ENCODE assay signal across 16 cellular contexts in genomic region chr17:1985686-1986085, GRCh38. TPM values are rescaled to one million over a fixed set of nuclear protein-coding genes. Genes with fewer than 3 reads are reported as not detected.
DNase-seq lines count a peak whose midpoint lies in the region; ATAC-seq and TF ChIP-seq lines count a peak whose summit lies in the region.
"Had no signal": no experiment of that assay in that cellular context is flagged by ENCODE, and none has a peak within 500 bp of the region (broad histone marks: within the 10 kb centered on the region; RNA-seq: fewer than 3 reads in every experiment).

No MANE protein-coding gene starts in this region.

- H3K4me1 ChIP-seq in breast epithelium (no peaks in the 10 kb centered on the region), lower lobe of right lung (no peaks in the 10 kb centered on the region), thyroid gland (peaks cover 0 to 13% of the 10 kb centered on the region in 2 donors)

- H3K36me3 ChIP-seq in breast epithelium: no peaks in the 10 kb centered on the region
- H3K36me3 ChIP-seq in WERI-Rb-1: no peaks in the 10 kb centered on the region
- no peaks in the 10 kb centered on the region for H3K36me3 ChIP-seq in lower lobe of right lung
- H3K36me3 ChIP-seq in thyroid gland: no peaks in the 10 kb centered on the region
- H3K36me3 ChIP-seq: BLaER1 treated with 17β-estradiol and CSF1 and Interleukin-3, amounts not matched to agents 10 nM and 100 nM; HAP-1 had no signal

- POLR2A ChIA-PET in MCF 10A (lab: Yijun Ruan, JAX): no interaction called here

- H3K36me3 Mint-ChIP-seq in MCF 10A (ENCODE audit: insufficient read depth, unreplicated experiment): peaks cover 5% of the 10 kb centered on the region
- H3K36me3 Mint-ChIP-seq: CD8-positive, alpha-beta memory T cell had no signal

- TF ChIP-seq CTCF in MCF 10A (IDR thresholded peaks at IDR 0.05; ENCODE audit: unreplicated experiment) (no peak), breast epithelium (IDR thresholded peaks at IDR 0.05) (no peak), WERI-Rb-1 (IDR thresholded peaks at IDR 0.05; ENCODE audit: low read depth, low read length) (no peak), lower lobe of right lung (IDR thresholded peaks at IDR 0.05) (no peak), thyroid gland (IDR thresholded peaks at IDR 0.05) (no peak)

- H3K27ac ChIP-seq in breast epithelium (no peak overlapping the region), WERI-Rb-1 (peak overlapping the region; percentile 84), lower lobe of right lung (no peak overlapping the region), thyroid gland (no peak overlapping the region)
- H3K27ac ChIP-seq: BLaER1 treated with 17β-estradiol and CSF1 and Interleukin-3, amounts not matched to agents 10 nM and 100 nM had no signal

- CTCF ChIA-PET in MCF 10A (lab: Yijun Ruan, JAX): no interaction called here

- H3K4me3 ChIP-seq in breast epithelium: no peak overlapping the region
- no peak overlapping the region for H3K4me3 ChIP-seq in WERI-Rb-1 (ENCODE audit: low read depth, low read length)
- no peak overlapping the region for H3K4me3 ChIP-seq in lower lobe of right lung
- no peak overlapping the region for H3K4me3 ChIP-seq in thyroid gland (replicated peaks in 1 of 3)
- H3K4me3 ChIP-seq: BLaER1 treated with 17β-estradiol and CSF1 and Interleukin-3, amounts not matched to agents 10 nM and 100 nM; HAP-1 had no signal

- no peak for ATAC-seq in lower lobe of right lung
- ATAC-seq: Panc1, Right ventricle myocardium inferior had no signal

- intact Hi-C loops in MCF 10A (cut with micrococcal nuclease): no loop called here
- intact Hi-C loops in breast epithelium (cut with DNase I; ENCODE audit: low total_unique reads): no loop called here
- intact Hi-C loops in lower lobe of right lung (cut with DNase I): no loop called here
- intact Hi-C loops in thyroid gland (cut with DNase I): no loop called here

- H3K9me3 Mint-ChIP-seq in MCF 10A (ENCODE audit: unreplicated experiment): no peaks in the 10 kb centered on the region
- H3K9me3 Mint-ChIP-seq: CD8-positive, alpha-beta memory T cell had no signal

- DNase-seq in MCF 10A (ENCODE audit: unreplicated experiment): no peak
- no peak for DNase-seq in breast epithelium (ENCODE audit: low spot score in 2 of 2)
- peak; percentile 75 for DNase-seq in WERI-Rb-1
- peak; percentile 50 for DNase-seq in iPS DF 19.7 (ENCODE audit: low read depth, low spot score)
- no peak for DNase-seq in activated CD4-positive, alpha-beta T cell treated with anti-CD3 and anti-CD28 coated beads, Interleukin-2, amount 50 U/mL, for 1 hour
- DNase-seq in OCI-M1 (lab: John Stamatoyannopoulos, UW): no peak
- no peak for DNase-seq in lower lobe of right lung
- DNase-seq in thyroid gland: no peak
- DNase-seq: CD8-positive, alpha-beta memory T cell; NCI-H187; NCI-H446; NCI-H69 had no signal

- WGBS in thyroid gland, 2 donors: 89 to 90% methylated on average over 4 of the region's 4 CpGs

- H3K4me1 Mint-ChIP-seq in MCF 10A (ENCODE audit: insufficient read depth, unreplicated experiment): peaks cover 35% of the 10 kb centered on the region
- H3K4me1 Mint-ChIP-seq: CD8-positive, alpha-beta memory T cell had no signal

- H3K27me3 Mint-ChIP-seq in MCF 10A (ENCODE audit: insufficient read depth, unreplicated experiment): no peaks in the 10 kb centered on the region

- H3K4me3 Mint-ChIP-seq in MCF 10A (ENCODE audit: unreplicated experiment): no peak overlapping the region
- H3K4me3 Mint-ChIP-seq: CD8-positive, alpha-beta memory T cell had no signal

- H3K27me3 ChIP-seq in breast epithelium (no peaks in the 10 kb centered on the region), WERI-Rb-1 (ENCODE audit: insufficient read depth, low read depth, severe bottlenecking) (no peaks in the 10 kb centered on the region), lower lobe of right lung (ENCODE audit: low read depth) (no peaks in the 10 kb centered on the region), thyroid gland (no peaks in the 10 kb centered on the region)
- H3K27me3 ChIP-seq: BLaER1 treated with 17β-estradiol and CSF1 and Interleukin-3, amounts not matched to agents 10 nM and 100 nM had no signal

- H3K27ac Mint-ChIP-seq in MCF 10A (ENCODE audit: low read depth, unreplicated experiment): peak overlapping the region; percentile 61

- no TSS peak for BruUV-seq in MCF 10A (replicated peaks; lab: Mats Ljungman, UMichigan)

- H3K9me3 ChIP-seq in breast epithelium (no peaks in the 10 kb centered on the region), WERI-Rb-1 (ENCODE audit: severe bottlenecking) (no peaks in the 10 kb centered on the region), lower lobe of right lung (no peaks in the 10 kb centered on the region), thyroid gland (no peaks in the 10 kb centered on the region)
- H3K9me3 ChIP-seq: BLaER1 treated with 17β-estradiol and CSF1 and Interleukin-3, amounts not matched to agents 10 nM and 100 nM; HAP-1 had no signal

- TF ChIP-seq POLR2A in breast epithelium (IDR thresholded peaks at IDR 0.05) (no peak), thyroid gland (IDR thresholded peaks at IDR 0.05) (no peak)

RNA-seq across cellular contexts. Expression of gene RTN4RL1, which starts 39.4 kb away (rescaled TPM):
- total RNA-seq in MCF 10A (2022): 2.9 and 3.6 TPM in 2 replicates
- 10 to 100 TPM in 2 of 3 donors, 1 to 10 TPM in 1; 3.8 to 19.6 (median 14.1) TPM for total RNA-seq in breast epithelium
- total RNA-seq in lower lobe of right lung: 5.8 TPM
- 1 to 10 TPM; 1.6 to 4.9 (median 2.5) TPM for total RNA-seq in thyroid gland

RNA-seq across cellular contexts. Expression of gene DPH1, which starts 44.3 kb away (rescaled TPM):
- total RNA-seq in MCF 10A (2022) (29.7 and 45.2 TPM in 2 replicates), breast epithelium (10 to 100 TPM; 28.3 to 66.6 (median 55.7) TPM), lower lobe of right lung (38.0 TPM), thyroid gland (10 to 100 TPM; 41.6 to 61.1 (median 49.3) TPM)

RNA-seq across cellular contexts. Expression of gene OVCA2, which starts 56.1 kb away (rescaled TPM):
- total RNA-seq in MCF 10A (2022) (28.8 and 33.5 TPM in 2 replicates), breast epithelium (10 to 100 TPM; 24.3 to 35.4 (median 32.5) TPM), lower lobe of right lung (20.3 TPM), thyroid gland (10 to 100 TPM; 37.6 to 54.1 (median 47.3) TPM)

Comparison
In these comparisons a context has a peak if more than half of its experiments do, and no peak if none do; other contexts are left out.
1. DNase-seq: peak in WERI-Rb-1 (single experiment) and iPS DF 19.7 (single experiment); none in MCF 10A (single experiment), breast epithelium (0 of 2), activated CD4-positive, alpha-beta T cell treated with anti-CD3 and anti-CD28 coated beads, Interleukin-2, amount 50 U/mL, for 1 hour (single experiment), OCI-M1 (single experiment), lower lobe of right lung (single experiment) and thyroid gland (0 of 2).